ENCODE assay signal across 8 cellular contexts in genomic region chrX:37846934-37847732, GRCh38. TPM values are rescaled to one million over a fixed set of nuclear protein-coding genes. Genes with fewer than 3 reads are reported as not detected.
A peak's percentile ranks its signal among the peaks of the same experiment; 100 is the strongest.
DNase-seq lines count a peak whose midpoint lies in the region; ATAC-seq and TF ChIP-seq lines count a peak whose summit lies in the region.

DYNLT3 (minus strand) TSS chrX:37847571; CDS start chrX:37847510, 61 bp downstream.

- H3K4me3 ChIP-seq in Karpas-422 (ENCODE audit: low read length): peak within 1 kb of the TSS; percentile 82

- peak within 1 kb of the TSS; percentile 42; the same call in 1 of the 2 replicates for H3K27ac ChIP-seq in Karpas-422 (ENCODE audit: low read length)
- peak within 1 kb of the TSS; percentile 64 for H3K27ac ChIP-seq in foreskin keratinocyte

- H3K9ac ChIP-seq in Karpas-422 (ENCODE audit: low read length): peak within 1 kb of the TSS; percentile 77

- ATAC-seq in GM21717 (IDR thresholded peaks at IDR 0.05; ENCODE audit: unreplicated experiment) (peak; percentile 98), foreskin keratinocyte (peak; percentile 92)

- no peaks in the 10 kb centered on the region for H3K27me3 ChIP-seq in Karpas-422 (ENCODE audit: low read length)
- no peaks in the 10 kb centered on the region for H3K27me3 ChIP-seq in foreskin keratinocyte

- H3K9me2 ChIP-seq in Karpas-422 (replicated peaks; ENCODE audit: insufficient read depth, low read length): no peaks in the 10 kb centered on the region

- peak within 1 kb of the TSS; percentile 85 for H3K4me3 Mint-ChIP-seq in neural crest cell

- peaks cover 7% of the 10 kb centered on the region for H3K4me1 Mint-ChIP-seq in neural crest cell

- peaks cover 8% of the 10 kb centered on the region; the same call in 1 of the 2 replicates for H3K79me2 ChIP-seq in Karpas-422 (ENCODE audit: low read length)

- H4K20me1 ChIP-seq in Karpas-422 (ENCODE audit: insufficient read depth, low read depth, low read length): no peaks in the 10 kb centered on the region

- peak; percentile 19 for TF ChIP-seq CTCF in foreskin keratinocyte (conservative IDR thresholded peaks at IDR 0.05)
- no peak for TF ChIP-seq CTCF in neural crest cell (conservative IDR thresholded peaks at IDR 0.05)

- DNase-seq in DMS53 (lab: John Stamatoyannopoulos, UW): peak; percentile 96
- DNase-seq in Karpas-422: peak; percentile 92
- DNase-seq in SHP77 (lab: John Stamatoyannopoulos, UW): peak; percentile 68 to 79
- peak; percentile 51 for DNase-seq in activated gamma-delta T cell treated with anti-CD3 and anti-CD28 coated beads, Interleukin-2, amount 50 U/mL, for 16 hours (ENCODE audit: low read depth)
- peak in 1 of 2 donors; percentile 41 for DNase-seq in foreskin keratinocyte
- DNase-seq in neural crest cell (ENCODE audit: low read depth, low spot score): peak; percentile 48
- peak; percentile 38 for DNase-seq in stromal cell of bone marrow (ENCODE audit: low read depth)

- H3K27ac Mint-ChIP-seq in neural crest cell (ENCODE audit: unreplicated experiment): no peak within 1 kb of the TSS

- peaks cover 4% of the 10 kb centered on the region for H3K36me3 Mint-ChIP-seq in neural crest cell (ENCODE audit: low read depth)

- H3K9me3 ChIP-seq in Karpas-422 (ENCODE audit: low read length): no peaks in the 10 kb centered on the region

- peak within 1 kb of the TSS; percentile 90 for H2AFZ ChIP-seq in Karpas-422 (ENCODE audit: low read length)

- no peaks in the 10 kb centered on the region for H3K27me3 Mint-ChIP-seq in neural crest cell (ENCODE audit: low read depth)

- H3K36me3 ChIP-seq in Karpas-422 (ENCODE audit: insufficient read depth, low read length): no peaks in the 10 kb centered on the region

- H3K4me1 ChIP-seq in Karpas-422 (ENCODE audit: low read length) (peaks cover 16% of the 10 kb centered on the region), foreskin keratinocyte (peaks cover 5% of the 10 kb centered on the region)

- peaks cover 2% of the 10 kb centered on the region for H3K9me3 Mint-ChIP-seq in neural crest cell

- peak within 1 kb of the TSS; percentile 88 for H3K4me2 ChIP-seq in Karpas-422 (ENCODE audit: low read depth, low read length, poor library complexity, severe bottlenecking)

RNA-seq across cellular contexts. Expression of gene DYNLT3, which starts in this region (rescaled TPM):
- total RNA-seq in Karpas-422 (2014; rRNA removed; shearing (Covaris generic); ENCODE audit: low replicate concordance): 22.5 and 33.5 TPM in 2 replicates
- total RNA-seq in foreskin keratinocyte (21.9 and 28.5 TPM in 2 replicates), neural crest cell (6.4 and 7.7 TPM in 2 replicates)
- polyA plus RNA-seq in foreskin keratinocyte: 14.2 and 15.0 TPM in 2 replicates
